ENCODE assay signal across 16 cellular contexts in the genomic region with DNA sequence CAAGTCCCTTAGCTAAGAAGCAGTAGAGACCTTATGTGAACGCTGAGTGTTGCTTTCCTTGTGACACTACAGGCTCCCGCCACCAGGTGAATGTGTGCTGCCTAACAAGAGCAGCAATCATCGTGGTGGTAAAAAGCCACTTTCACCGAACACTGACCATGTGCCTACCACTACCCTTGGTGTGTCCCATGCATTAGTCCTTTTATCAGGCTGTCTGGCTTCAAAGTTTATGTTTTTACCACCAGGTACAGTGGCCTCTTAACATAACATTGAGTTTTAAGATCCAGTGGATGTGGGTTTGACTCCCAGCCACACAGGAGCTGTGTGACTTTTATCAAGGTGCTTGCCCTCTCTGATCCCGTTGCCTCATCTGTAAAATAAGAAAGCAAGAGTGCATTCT. TPM values are rescaled to one million over a fixed set of nuclear protein-coding genes. Genes with fewer than 3 reads are reported as not detected.
DNase-seq lines count a peak whose midpoint lies in the region; ATAC-seq, FAIRE-seq and TF ChIP-seq lines count a peak whose summit lies in the region.
"Had no signal": no experiment of that assay in that cellular context is flagged by ENCODE, and none has a peak within 500 bp of the region (broad histone marks: within the 10 kb centered on the region; RNA-seq: fewer than 3 reads in every experiment).

No MANE protein-coding gene starts in this region.

- CTCF ChIA-PET in HepG2 (lab: Yijun Ruan, JAX; ENCODE audit: low intra/inter-chr PET ratio, low total read pairs), result no interaction called here

- TF ChIP-seq EP300 in HepG2 (IDR thresholded peaks at IDR 0.05; ENCODE audit: low read depth in 2 of 2, low read length in 2 of 2), result no peak
- no peak for TF ChIP-seq EP300 in HepG2 (CRISPR knock-in tag; IDR thresholded peaks at IDR 0.05; ENCODE audit: borderline replicate concordance)
- no peak for TF ChIP-seq EP300 in transverse colon (IDR thresholded peaks at IDR 0.05; ENCODE audit: low read depth)

- POLR2A ChIA-PET in HepG2 (lab: Yijun Ruan, JAX), result no interaction called here

- H3K9me3 ChIP-seq in heart right ventricle (no peaks in the 10 kb centered on the region), HepG2 (ENCODE audit: low read length) (no peaks in the 10 kb centered on the region), upper lobe of right lung (no peaks in the 10 kb centered on the region), transverse colon (no peaks in the 10 kb centered on the region)
- H3K9me3 ChIP-seq: esophagus squamous epithelium had no signal

- peak overlapping the region in 7 of 10 donors; percentile 19 to 55 (median 34) for H3K4me3 ChIP-seq in heart right ventricle
- H3K4me3 ChIP-seq in brain microvascular endothelial cell (ENCODE audit: low read depth, low read length), result no peak overlapping the region
- no peak overlapping the region for H3K4me3 ChIP-seq in HepG2 (replicated peaks in 1 of 3; ENCODE audit: insufficient read depth in 1 of 3, low read depth in 2 of 3, low read length in 3 of 3)
- peak overlapping the region; percentile 44 for H3K4me3 ChIP-seq in upper lobe of right lung
- peak overlapping the region in 1 of 4 donors; percentile 31 for H3K4me3 ChIP-seq in transverse colon

- TF ChIP-seq POLR2A in HepG2 (IDR thresholded peaks at IDR 0.05; ENCODE audit: insufficient read depth in 1 of 2, low read depth in 2 of 2, low read length in 2 of 2) (no peak), GM12891 (IDR thresholded peaks at IDR 0.05; ENCODE audit: low read depth, low read length) (no peak), transverse colon (IDR thresholded peaks at IDR 0.05) (no peak)

- no peak overlapping the region for H3K9ac ChIP-seq in HepG2 (ENCODE audit: insufficient read depth, low read depth, low read length)

- no peak for TF ChIP-seq RAD21 in HepG2 (CRISPR knock-in tag; IDR thresholded peaks at IDR 0.05)

- H3K27me3 ChIP-seq in heart right ventricle (peaks cover 0 to 45% (median 34%) of the 10 kb centered on the region in 7 donors), brain microvascular endothelial cell (replicated peaks) (peaks cover 24% of the 10 kb centered on the region), HepG2 (ENCODE audit: control insufficient read depth in 1 of 2, insufficient read depth in 2 of 2, low read length in 2 of 2) (peaks cover 1 to 26% of the 10 kb centered on the region in 2 experiments; a peak in 4 of 5 replicates), upper lobe of right lung (no peaks in the 10 kb centered on the region), transverse colon (peaks cover 28% of the 10 kb centered on the region)

- BruUV-seq in HepG2 (replicated peaks; lab: Mats Ljungman, UMichigan), result no TSS peak

- H3K4me2 ChIP-seq in HepG2 (ENCODE audit: low read depth, low read length), result no peak overlapping the region

- no peak for ATAC-seq in heart right ventricle
- no peak for ATAC-seq in left cardiac atrium
- ATAC-seq in HepG2, result peak; percentile 63; the same call in 2 of the 3 replicates
- ATAC-seq in upper lobe of right lung, result no peak

- FAIRE-seq in HepG2 (lab: Jason Lieb, UNC) (no peak), GM12891 (lab: Jason Lieb, UNC) (no peak)

- no peaks in the 10 kb centered on the region for H3K79me2 ChIP-seq in HepG2 (ENCODE audit: insufficient read depth, low read length)

- H3K4me1 ChIP-seq in heart right ventricle (no peaks in the 10 kb centered on the region), HepG2 (ENCODE audit: insufficient read depth, low read length) (no peaks in the 10 kb centered on the region), upper lobe of right lung (no peaks in the 10 kb centered on the region), transverse colon (no peaks in the 10 kb centered on the region)
- H3K4me1 ChIP-seq: esophagus squamous epithelium had no signal

- WGBS in heart right ventricle, 2 donors, result 59% methylated on average over 5 of the region's 5 CpGs
- WGBS in HepG2 (ENCODE audit: low lambda C conversion rate), result 12% methylated on average over 4 of the region's 5 CpGs
- 49 to 63% methylated on average over 3 to 5 of the region's 5 CpGs for WGBS in transverse colon (ENCODE audit: low coverage in 1 of 2), 2 donors

- intact Hi-C loops in heart right ventricle (cut with DNase I) (no loop called here), left cardiac atrium (cut with DNase I) (no loop called here), HepG2 (cut with micrococcal nuclease; ENCODE audit: unreplicated experiment) (no loop called here), upper lobe of right lung (cut with DNase I) (no loop called here), transverse colon (cut with DNase I; ENCODE audit: low total_unique reads) (no loop called here)

- H2AFZ ChIP-seq in HepG2 (ENCODE audit: low read length), result no peak overlapping the region

- H3K27ac ChIP-seq in heart right ventricle, result peak overlapping the region in 1 of 10 donors; percentile 50
- no peak overlapping the region for H3K27ac ChIP-seq in brain microvascular endothelial cell
- H3K27ac ChIP-seq in HepG2 (ENCODE audit: extremely low read length, insufficient read depth, low read length), result no peak overlapping the region
- no peak overlapping the region for H3K27ac ChIP-seq in upper lobe of right lung
- H3K27ac ChIP-seq in transverse colon, result peak overlapping the region in 1 of 4 donors; percentile 10

- TF ChIP-seq CTCF in heart right ventricle (IDR thresholded peaks at IDR 0.05), result peak in 1 of 9 donors; percentile 9
- peak; percentile 47 for TF ChIP-seq CTCF in brain microvascular endothelial cell (IDR thresholded peaks at IDR 0.05; ENCODE audit: low read depth, low read length, missing control alignments)
- TF ChIP-seq CTCF in HepG2 (CRISPR knock-in tag; IDR thresholded peaks at IDR 0.05), result no peak
- TF ChIP-seq CTCF in upper lobe of right lung (IDR thresholded peaks at IDR 0.05), result no peak
- TF ChIP-seq CTCF in transverse colon (IDR thresholded peaks at IDR 0.05), result no peak

- in situ Hi-C loops in brain microvascular endothelial cell (cut with HindIII; ENCODE audit: low pct_ligation_motif_present, low sequenced_read_pairs) (no loop called here), HepG2 (cut with HindIII; ENCODE audit: extremely low pct_ligation_motif_present, low pct_unique_long_range_greater_than_20kb) (no loop called here), transverse colon (cut with MboI; ENCODE audit: low pct_ligation_motif_present in 1 of 4, low pct_unique_long_range_greater_than_20kb in 1 of 4, low sequenced_read_pairs in 3 of 4) (no loop called here)

- H4K20me1 ChIP-seq in HepG2 (ENCODE audit: insufficient read depth, low read length), result no peaks in the 10 kb centered on the region

- DNase-seq in heart right ventricle (no peak), left cardiac atrium (no peak), brain microvascular endothelial cell (no peak), HepG2 (ENCODE audit: low spot score) (no peak), upper lobe of right lung (no peak), epidermal melanocyte (ENCODE audit: insufficient read length, low spot score) (no peak), GM12891 (ENCODE audit: insufficient read length, low spot score) (no peak), transverse colon (no peak)
- DNase-seq: activated naive CD4-positive, alpha-beta T cell treated with Interleukin-2 at 50 U/mL for 16 hours; central memory CD4-positive, alpha-beta T cell; esophagus squamous epithelium; NCI-H1417 treated with DMSO at 0.1 percent for 48 hours; NCI-H510A; stimulated activated CD4-positive, alpha-beta T cell treated with anti-CD3 and anti-CD28 coated beads, Interleukin-1b, Interleukin-23, amount 100 ng/mL, for 48 hours had no signal

- H3K36me3 ChIP-seq in heart right ventricle (peaks cover 0 to 8% (median 0%) of the 10 kb centered on the region in 9 donors), brain microvascular endothelial cell (replicated peaks) (no peaks in the 10 kb centered on the region), HepG2 (replicated peaks in 1 of 2; ENCODE audit: control insufficient read depth in 1 of 2, insufficient read depth in 2 of 2, low read length in 2 of 2) (no peaks in the 10 kb centered on the region), upper lobe of right lung (no peaks in the 10 kb centered on the region), transverse colon (no peaks in the 10 kb centered on the region)
- H3K36me3 ChIP-seq: esophagus squamous epithelium had no signal

RNA-seq across cellular contexts. Expression of gene C1QB, which starts 1.7 kb away (rescaled TPM):
- total RNA-seq in heart right ventricle (100 to 1,000 TPM in 2 of 10 donors, 10 to 100 TPM in 8; 10.0 to 367 (median 21.8) TPM), left cardiac atrium (100 to 1,000 TPM; 133 to 356 TPM), HepG2 (2016; rRNA removed; fragmentation: Illumina TruSeq; extraction: Trizol) (not detected in 2 replicates), upper lobe of right lung (707 TPM), transverse colon (100 to 1,000 TPM in 3 of 4 donors, 10 to 100 TPM in 1; 62.9 to 163 (median 118) TPM)
- polyA plus RNA-seq in heart right ventricle (100 to 1,000 TPM in 1 of 2 donors, 10 to 100 TPM in 1; 32.3 to 100 TPM), HepG2 (2011; rRNA removed) (not detected in 2 replicates)
- not detected in 2 replicates for total RNA-seq in HepG2 (2016; cell fraction: cytosol; rRNA removed; fragmentation: Illumina TruSeq; extraction: Trizol; ENCODE audit: low read depth)
- total RNA-seq in HepG2 (2016; cell fraction: insoluble cytoplasmic fraction; rRNA removed; fragmentation: Illumina TruSeq; extraction: Trizol), result not detected in 2 replicates
- total RNA-seq in HepG2 (2016; cell fraction: membrane; rRNA removed; fragmentation: Illumina TruSeq; extraction: Trizol), result not detected in 2 replicates
- not detected in 2 replicates for total RNA-seq in HepG2 (2016; cell fraction: nucleus; rRNA removed; fragmentation: Illumina TruSeq; extraction: Trizol)
- polyA plus RNA-seq in HepG2 (2011; cell fraction: cytosol; rRNA removed), result not detected in 2 replicates
- not detected in 2 replicates for polyA plus RNA-seq in HepG2 (2011; cell fraction: nucleus; rRNA removed)
- not detected in 2 replicates for polyA plus RNA-seq in HepG2 (2012)
- not detected in 2 replicates for polyA plus RNA-seq in HepG2 (2016; cell fraction: cytosol; fragmentation: Illumina TruSeq; extraction: Trizol; ENCODE audit: low read depth)
- polyA plus RNA-seq in HepG2 (2016; cell fraction: insoluble cytoplasmic fraction; fragmentation: Illumina TruSeq; extraction: Trizol; ENCODE audit: low read depth), result not detected in 2 replicates
- not detected in 2 replicates for polyA plus RNA-seq in HepG2 (2016; cell fraction: membrane; fragmentation: Illumina TruSeq; extraction: Trizol; ENCODE audit: low read depth)
- not detected in 2 replicates for polyA plus RNA-seq in HepG2 (2016; cell fraction: nucleus; fragmentation: Illumina TruSeq; extraction: Trizol; ENCODE audit: insufficient read depth, low read depth)
- polyA minus RNA-seq in HepG2 (2011; rRNA and poly(A)+ RNA removed; ENCODE audit: low replicate concordance), result not detected in 2 replicates
- not detected in 2 replicates for polyA minus RNA-seq in HepG2 (2011; cell fraction: cytosol; rRNA and poly(A)+ RNA removed)
- polyA minus RNA-seq in HepG2 (2011; cell fraction: nucleus; rRNA and poly(A)+ RNA removed), result not detected in 2 replicates
- polyA plus RNA-seq in GM12891 (2012; ENCODE audit: low read depth, missing spikeins), result not detected
- total RNA-seq: activated CD8-positive, alpha-beta memory T cell treated with anti-CD3 and anti-CD28 coated beads for 36 hours; osteocyte had no signal

RNA-seq across cellular contexts. Expression of gene C1QC, which starts 11.3 kb away (rescaled TPM):
- total RNA-seq in heart right ventricle (100 to 1,000 TPM in 2 of 10 donors, 10 to 100 TPM in 8; 15.9 to 389 (median 27.8) TPM), left cardiac atrium (100 to 1,000 TPM; 121 to 292 TPM), HepG2 (2016; rRNA removed; fragmentation: Illumina TruSeq; extraction: Trizol) (not detected in 2 replicates), upper lobe of right lung (353 TPM), transverse colon (100 to 1,000 TPM in 1 of 4 donors, 10 to 100 TPM in 3; 21.7 to 106 (median 73.9) TPM)
- polyA plus RNA-seq in heart right ventricle (10 to 100 TPM; 18.0 to 73.9 TPM), HepG2 (2011; rRNA removed) (not detected in 2 replicates)
- not detected in 2 replicates for total RNA-seq in HepG2 (2016; cell fraction: cytosol; rRNA removed; fragmentation: Illumina TruSeq; extraction: Trizol; ENCODE audit: low read depth)
- not detected in 2 replicates for total RNA-seq in HepG2 (2016; cell fraction: insoluble cytoplasmic fraction; rRNA removed; fragmentation: Illumina TruSeq; extraction: Trizol)
- total RNA-seq in HepG2 (2016; cell fraction: membrane; rRNA removed; fragmentation: Illumina TruSeq; extraction: Trizol), result not detected in 2 replicates
- not detected in 2 replicates for total RNA-seq in HepG2 (2016; cell fraction: nucleus; rRNA removed; fragmentation: Illumina TruSeq; extraction: Trizol)
- not detected in 2 replicates for polyA plus RNA-seq in HepG2 (2011; cell fraction: cytosol; rRNA removed)
- polyA plus RNA-seq in HepG2 (2011; cell fraction: nucleus; rRNA removed), result not detected in 2 replicates
- polyA plus RNA-seq in HepG2 (2012), result not detected in 2 replicates
- polyA plus RNA-seq in HepG2 (2016; cell fraction: cytosol; fragmentation: Illumina TruSeq; extraction: Trizol; ENCODE audit: low read depth), result not detected in 2 replicates
- not detected in 2 replicates for polyA plus RNA-seq in HepG2 (2016; cell fraction: insoluble cytoplasmic fraction; fragmentation: Illumina TruSeq; extraction: Trizol; ENCODE audit: low read depth)
- polyA plus RNA-seq in HepG2 (2016; cell fraction: membrane; fragmentation: Illumina TruSeq; extraction: Trizol; ENCODE audit: low read depth), result not detected in 2 replicates
- not detected in 2 replicates for polyA plus RNA-seq in HepG2 (2016; cell fraction: nucleus; fragmentation: Illumina TruSeq; extraction: Trizol; ENCODE audit: insufficient read depth, low read depth)
- not detected in 2 replicates for polyA minus RNA-seq in HepG2 (2011; rRNA and poly(A)+ RNA removed; ENCODE audit: low replicate concordance)
- not detected in 2 replicates for polyA minus RNA-seq in HepG2 (2011; cell fraction: cytosol; rRNA and poly(A)+ RNA removed)
- not detected in 2 replicates for polyA minus RNA-seq in HepG2 (2011; cell fraction: nucleus; rRNA and poly(A)+ RNA removed)
- polyA plus RNA-seq in GM12891 (2012; ENCODE audit: low read depth, missing spikeins), result not detected
- total RNA-seq: activated CD8-positive, alpha-beta memory T cell treated with anti-CD3 and anti-CD28 coated beads for 36 hours; osteocyte had no signal

RNA-seq across cellular contexts. Expression of gene C1QA, which starts 18.3 kb away (rescaled TPM):
- total RNA-seq in heart right ventricle, result 100 to 1,000 TPM in 2 of 10 donors, 10 to 100 TPM in 8; 16.4 to 386 (median 28.9) TPM
- 10 to 100 TPM; 36.9 to 82.1 TPM for polyA plus RNA-seq in heart right ventricle
- total RNA-seq in left cardiac atrium, result 100 to 1,000 TPM in 1 of 2 donors, 10 to 100 TPM in 1; 95.9 to 254 TPM
- not detected in 2 replicates for total RNA-seq in HepG2 (2016; rRNA removed; fragmentation: Illumina TruSeq; extraction: Trizol)
- not detected in 2 replicates for total RNA-seq in HepG2 (2016; cell fraction: cytosol; rRNA removed; fragmentation: Illumina TruSeq; extraction: Trizol; ENCODE audit: low read depth)
- total RNA-seq in HepG2 (2016; cell fraction: insoluble cytoplasmic fraction; rRNA removed; fragmentation: Illumina TruSeq; extraction: Trizol), result not detected in 2 replicates
- not detected in 2 replicates for total RNA-seq in HepG2 (2016; cell fraction: membrane; rRNA removed; fragmentation: Illumina TruSeq; extraction: Trizol)
- not detected in 2 replicates for total RNA-seq in HepG2 (2016; cell fraction: nucleus; rRNA removed; fragmentation: Illumina TruSeq; extraction: Trizol)
- not detected in 2 replicates for polyA plus RNA-seq in HepG2 (2011; rRNA removed)
- polyA plus RNA-seq in HepG2 (2011; cell fraction: cytosol; rRNA removed), result not detected in 2 replicates
- not detected in 2 replicates for polyA plus RNA-seq in HepG2 (2011; cell fraction: nucleus; rRNA removed)
- not detected in 2 replicates for polyA plus RNA-seq in HepG2 (2012)
- not detected in 2 replicates for polyA plus RNA-seq in HepG2 (2016; cell fraction: cytosol; fragmentation: Illumina TruSeq; extraction: Trizol; ENCODE audit: low read depth)
- polyA plus RNA-seq in HepG2 (2016; cell fraction: insoluble cytoplasmic fraction; fragmentation: Illumina TruSeq; extraction: Trizol; ENCODE audit: low read depth), result not detected in 2 replicates
- not detected in 2 replicates for polyA plus RNA-seq in HepG2 (2016; cell fraction: membrane; fragmentation: Illumina TruSeq; extraction: Trizol; ENCODE audit: low read depth)
- polyA plus RNA-seq in HepG2 (2016; cell fraction: nucleus; fragmentation: Illumina TruSeq; extraction: Trizol; ENCODE audit: insufficient read depth, low read depth), result not detected in 2 replicates
- polyA minus RNA-seq in HepG2 (2011; rRNA and poly(A)+ RNA removed; ENCODE audit: low replicate concordance), result not detected in 2 replicates
- polyA minus RNA-seq in HepG2 (2011; cell fraction: cytosol; rRNA and poly(A)+ RNA removed), result not detected in 2 replicates
- polyA minus RNA-seq in HepG2 (2011; cell fraction: nucleus; rRNA and poly(A)+ RNA removed), result not detected in 2 replicates
- total RNA-seq in upper lobe of right lung, result 521 TPM
- polyA plus RNA-seq in GM12891 (2012; ENCODE audit: low read depth, missing spikeins), result not detected
- 100 to 1,000 TPM in 1 of 4 donors, 10 to 100 TPM in 3; 28.5 to 181 (median 63.0) TPM for total RNA-seq in transverse colon
- total RNA-seq: activated CD8-positive, alpha-beta memory T cell treated with anti-CD3 and anti-CD28 coated beads for 36 hours; osteocyte had no signal

RNA-seq across cellular contexts. Expression of gene EPHB2, which starts 55.9 kb away (rescaled TPM):
- total RNA-seq in heart right ventricle (1 to 10 TPM in 4 of 10 donors, under 1 TPM in 6; 0.34 to 5.0 (median 0.85) TPM), left cardiac atrium (1 to 10 TPM; 2.9 to 4.3 TPM), HepG2 (2016; rRNA removed; fragmentation: Illumina TruSeq; extraction: Trizol) (0.11 TPM in 1 of 2 replicates, not detected in the other), upper lobe of right lung (6.0 TPM), transverse colon (100 to 1,000 TPM in 1 of 4 donors, 10 to 100 TPM in 2, 1 to 10 TPM in 1; 3.0 to 152 (median 27.9) TPM)
- polyA plus RNA-seq in heart right ventricle (1 to 10 TPM in 1 of 2 donors, under 1 TPM in 1; 0.15 to 1.5 TPM), HepG2 (2011; rRNA removed) (0.03 TPM in 2 replicates)
- not detected in 2 replicates for total RNA-seq in HepG2 (2016; cell fraction: cytosol; rRNA removed; fragmentation: Illumina TruSeq; extraction: Trizol; ENCODE audit: low read depth)
- total RNA-seq in HepG2 (2016; cell fraction: insoluble cytoplasmic fraction; rRNA removed; fragmentation: Illumina TruSeq; extraction: Trizol), result not detected in 2 replicates
- total RNA-seq in HepG2 (2016; cell fraction: membrane; rRNA removed; fragmentation: Illumina TruSeq; extraction: Trizol), result 0.06 TPM in 1 of 2 replicates, not detected in the other
- total RNA-seq in HepG2 (2016; cell fraction: nucleus; rRNA removed; fragmentation: Illumina TruSeq; extraction: Trizol), result not detected in 2 replicates
- polyA plus RNA-seq in HepG2 (2011; cell fraction: cytosol; rRNA removed), result not detected in 2 replicates
- 0.03 TPM in 1 of 2 replicates, not detected in the other for polyA plus RNA-seq in HepG2 (2011; cell fraction: nucleus; rRNA removed)
- not detected in 2 replicates for polyA plus RNA-seq in HepG2 (2012)
- polyA plus RNA-seq in HepG2 (2016; cell fraction: cytosol; fragmentation: Illumina TruSeq; extraction: Trizol; ENCODE audit: low read depth), result not detected in 2 replicates
- not detected in 2 replicates for polyA plus RNA-seq in HepG2 (2016; cell fraction: insoluble cytoplasmic fraction; fragmentation: Illumina TruSeq; extraction: Trizol; ENCODE audit: low read depth)
- not detected in 2 replicates for polyA plus RNA-seq in HepG2 (2016; cell fraction: membrane; fragmentation: Illumina TruSeq; extraction: Trizol; ENCODE audit: low read depth)
- not detected in 2 replicates for polyA plus RNA-seq in HepG2 (2016; cell fraction: nucleus; fragmentation: Illumina TruSeq; extraction: Trizol; ENCODE audit: insufficient read depth, low read depth)
- polyA minus RNA-seq in HepG2 (2011; rRNA and poly(A)+ RNA removed; ENCODE audit: low replicate concordance), result 0.78 and 4.6 TPM in 2 replicates
- polyA minus RNA-seq in HepG2 (2011; cell fraction: cytosol; rRNA and poly(A)+ RNA removed), result not detected in 2 replicates
- not detected in 2 replicates for polyA minus RNA-seq in HepG2 (2011; cell fraction: nucleus; rRNA and poly(A)+ RNA removed)
- polyA plus RNA-seq in GM12891 (2012; ENCODE audit: low read depth, missing spikeins), result not detected

Comparison
In these comparisons a context has a peak if more than half of its experiments do, and no peak if none do; other contexts are left out.
1. H3K4me3 ChIP-seq: peak in heart right ventricle (7 of 10) and upper lobe of right lung (single experiment); none in brain microvascular endothelial cell (single experiment) and HepG2 (0 of 3).
2. RNA of gene C1QB, which starts 1.7 kb away (total RNA-seq): 707 TPM in upper lobe of right lung (single experiment), 133 to 356 TPM in left cardiac atrium, 62.9 to 163 TPM in transverse colon and 10.0 to 367 TPM in heart right ventricle; not detected in HepG2; every median in the first group is over 10 times any median in the second.
3. RNA of gene C1QC, which starts 11.3 kb away (total RNA-seq): 353 TPM in upper lobe of right lung (single experiment), 121 to 292 TPM in left cardiac atrium, 21.7 to 106 TPM in transverse colon and 15.9 to 389 TPM in heart right ventricle; not detected in HepG2; every median in the first group is over 10 times any median in the second.
4. RNA of gene C1QA, which starts 18.3 kb away (total RNA-seq): 521 TPM in upper lobe of right lung (single experiment), 95.9 to 254 TPM in left cardiac atrium, 28.5 to 181 TPM in transverse colon and 16.4 to 386 TPM in heart right ventricle; not detected in HepG2; every median in the first group is over 10 times any median in the second.